ENCODE assay signal across 9 cellular contexts in genomic region chr6:132734694-132735236, GRCh38. TPM values are rescaled to one million over a fixed set of nuclear protein-coding genes. Genes with fewer than 3 reads are reported as not detected.
DNase-seq lines count a peak whose midpoint lies in the region; ATAC-seq and TF ChIP-seq lines count a peak whose summit lies in the region.
"Had no signal": no experiment of that assay in that cellular context is flagged by ENCODE, and none has a peak within 500 bp of the region (broad histone marks: within the 10 kb centered on the region; RNA-seq: fewer than 3 reads in every experiment).

No MANE protein-coding gene starts in this region.

- no peaks in the 10 kb centered on the region for H3K36me3 ChIP-seq in lung (ENCODE audit: control insufficient read depth in 2 of 2, insufficient read depth in 2 of 2, low read length in 2 of 2)

- in situ Hi-C loops in astrocyte of the cerebellum (cut with HindIII; ENCODE audit: low sequenced_read_pairs) = no loop called here

- intact Hi-C loops in CD14-positive monocyte (cut with micrococcal nuclease) = loop anchor here in 1 of 2 donors (2.0 kb wide), 1 partner anchor 20 kb away; the partner anchor contains the start of gene VNN1

- peaks cover 0 to 15% (median 4%) of the 10 kb centered on the region in 7 donors for H3K9me3 Mint-ChIP-seq in CD14-positive monocyte
- H3K9me3 Mint-ChIP-seq in stimulated activated naive CD8-positive, alpha-beta T cell treated with anti-CD3 and anti-CD28 coated beads, Interleukin-15, amount 100 ng/mL, for 72 hours = peaks cover 20% of the 10 kb centered on the region in 2 donors

- DNase-seq in CD14-positive monocyte (ENCODE audit: low spot score) (no peak), LNCaP clone FGC (ENCODE audit: low read depth) (peak; percentile 62), astrocyte of the cerebellum (ENCODE audit: low read depth) (no peak), lung (ENCODE audit: low spot score) (no peak)
- DNase-seq in stimulated activated naive CD8-positive, alpha-beta T cell treated with anti-CD3 and anti-CD28 coated beads, Interleukin-15, amount 100 ng/mL, for 72 hours = no peak
- no peak for DNase-seq in effector CD8-positive, alpha-beta T cell (lab: John Stamatoyannopoulos, UW)
- no peak for DNase-seq in NK-92 treated with Interleukin-12 subunit alpha and Interleukin-12 subunit beta, amount 100 ng/mL, for 24 hours (lab: John Stamatoyannopoulos, UW)

- peak overlapping the region in 1 of 2 donors; percentile 81 for H3K4me3 Mint-ChIP-seq in CD14-positive monocyte
- H3K4me3 Mint-ChIP-seq in stimulated activated naive CD8-positive, alpha-beta T cell treated with anti-CD3 and anti-CD28 coated beads, Interleukin-15, amount 100 ng/mL, for 72 hours = no peak overlapping the region
- H3K4me3 Mint-ChIP-seq: activated naive CD8-positive, alpha-beta T cell had no signal

- H3K36me3 Mint-ChIP-seq in CD14-positive monocyte = peaks cover 8 to 16% of the 10 kb centered on the region in 2 donors

- no peaks in the 10 kb centered on the region for H3K27me3 ChIP-seq in lung (ENCODE audit: control insufficient read depth, insufficient read depth)

- ATAC-seq in lung (ENCODE audit: insufficient read depth, low FRiP score) (peak; percentile 54), HG02763 (IDR thresholded peaks at IDR 0.05; ENCODE audit: unreplicated experiment) (no peak)
- no peak for ATAC-seq in stimulated activated naive CD8-positive, alpha-beta T cell treated with anti-CD3 and anti-CD28 coated beads, Interleukin-15, amount 100 ng/mL, for 72 hours

- TF ChIP-seq CTCF in CD14-positive monocyte (IDR thresholded peaks at IDR 0.05) (no peak), LNCaP clone FGC (IDR thresholded peaks at IDR 0.05; ENCODE audit: control insufficient read depth, extremely low read depth, insufficient read depth) (peak; percentile 36), astrocyte of the cerebellum (IDR thresholded peaks at IDR 0.05; ENCODE audit: low read depth, low read length, missing control alignments) (peak; percentile 38), lung (IDR thresholded peaks at IDR 0.05; ENCODE audit: control extremely low read depth, extremely low read depth) (no peak)

- no peak overlapping the region for H3K27ac ChIP-seq in lung (ENCODE audit: low read depth in 1 of 2, low read length in 1 of 2)

- H3K27ac Mint-ChIP-seq in CD14-positive monocyte = peak overlapping the region; percentile 20 to 95 (median 90)
- H3K27ac Mint-ChIP-seq in stimulated activated naive CD8-positive, alpha-beta T cell treated with anti-CD3 and anti-CD28 coated beads, Interleukin-15, amount 100 ng/mL, for 72 hours = no peak overlapping the region
- H3K27ac Mint-ChIP-seq: activated naive CD8-positive, alpha-beta T cell had no signal

- no peaks in the 10 kb centered on the region for H3K9me3 ChIP-seq in lung (ENCODE audit: control insufficient read depth in 2 of 2, insufficient read depth in 1 of 2, low read length in 1 of 2)

- peaks cover 0 to 2% (median 0%) of the 10 kb centered on the region in 3 donors for H3K27me3 Mint-ChIP-seq in CD14-positive monocyte (ENCODE audit: low read depth in 3 of 3)
- no peaks in the 10 kb centered on the region for H3K27me3 Mint-ChIP-seq in stimulated activated naive CD8-positive, alpha-beta T cell treated with anti-CD3 and anti-CD28 coated beads, Interleukin-15, amount 100 ng/mL, for 72 hours
- H3K27me3 Mint-ChIP-seq: activated naive CD8-positive, alpha-beta T cell had no signal

- H3K4me1 ChIP-seq in lung (ENCODE audit: control insufficient read depth in 2 of 2, insufficient read depth in 2 of 2, low read length in 2 of 2) = peaks cover 1 to 3% of the 10 kb centered on the region in 2 donors

- no peak overlapping the region for H3K4me3 ChIP-seq in LNCaP clone FGC (ENCODE audit: low read depth, low read length)
- no peak overlapping the region for H3K4me3 ChIP-seq in astrocyte of the cerebellum (ENCODE audit: low read depth, low read length)
- no peak overlapping the region for H3K4me3 ChIP-seq in lung

- 9 to 12% methylated on average over 3 of the region's 3 CpGs for WGBS in lung, 2 donors

- peaks cover 60% of the 10 kb centered on the region for H3K4me1 Mint-ChIP-seq in CD14-positive monocyte
- peaks cover 18% of the 10 kb centered on the region for H3K4me1 Mint-ChIP-seq in stimulated activated naive CD8-positive, alpha-beta T cell treated with anti-CD3 and anti-CD28 coated beads, Interleukin-15, amount 100 ng/mL, for 72 hours

RNA-seq across cellular contexts. Expression of gene VNN1, which starts 20.9 kb away (rescaled TPM):
- 10 to 100 TPM; 47.9 to 61.2 TPM for polyA plus RNA-seq in CD14-positive monocyte
- 1 to 10 TPM; 3.1 to 3.5 TPM for total RNA-seq in lung
- polyA plus RNA-seq in lung = 10 to 100 TPM in 1 of 2 donors, 1 to 10 TPM in 1; 2.2 to 64.9 TPM

RNA-seq across cellular contexts. Expression of gene VNN2, which starts 22.9 kb away (rescaled TPM):
- polyA plus RNA-seq in CD14-positive monocyte (100 to 1,000 TPM; 359 to 394 TPM), lung (10 to 100 TPM in 1 of 2 donors, 1 to 10 TPM in 1; 2.8 to 59.8 TPM)
- total RNA-seq in lung = 10 to 100 TPM; 10.3 to 34.0 TPM

Comparison
In these comparisons a context has a peak if more than half of its experiments do, and no peak if none do; other contexts are left out.
1. H3K27ac Mint-ChIP-seq: peak in CD14-positive monocyte (7 of 7); none in stimulated activated naive CD8-positive, alpha-beta T cell treated with anti-CD3 and anti-CD28 coated beads, Interleukin-15, amount 100 ng/mL, for 72 hours (0 of 2).
2. CTCF ChIP-seq: peak in LNCaP clone FGC (single experiment) and astrocyte of the cerebellum (single experiment); none in CD14-positive monocyte (single experiment) and lung (single experiment).
3. RNA of gene VNN2, which starts 22.9 kb away (polyA plus RNA-seq): 359 to 394 TPM in CD14-positive monocyte; 2.8 to 59.8 TPM in lung; every median in the first group is over 4 times any median in the second.